ENCODE assay signal across 15 cellular contexts in genomic region chr17:78256705-78257559, GRCh38. TPM values are rescaled to one million over a fixed set of nuclear protein-coding genes. Genes with fewer than 3 reads are reported as not detected.
DNase-seq lines count a peak whose midpoint lies in the region; FAIRE-seq and TF ChIP-seq lines count a peak whose summit lies in the region.
"Had no signal": no experiment of that assay in that cellular context is flagged by ENCODE, and none has a peak within 500 bp of the region (broad histone marks: within the 10 kb centered on the region; RNA-seq: fewer than 3 reads in every experiment).

No MANE protein-coding gene starts in this region.

- TF ChIP-seq CTCF in endothelial cell of umbilical vein (IDR thresholded peaks at IDR 0.05; ENCODE audit: extremely low read depth in 1 of 2, insufficient read depth in 1 of 2, low read depth in 1 of 2, low read length in 2 of 2), result no peak
- TF ChIP-seq CTCF in neural progenitor cell (IDR thresholded peaks at IDR 0.05), result no peak
- TF ChIP-seq CTCF in brain microvascular endothelial cell (IDR thresholded peaks at IDR 0.05; ENCODE audit: low read depth, low read length, missing control alignments), result no peak

- dilution Hi-C loops in endothelial cell of umbilical vein (cut with MboI; ENCODE audit: extremely low pct_ligation_motif_present, low sequenced_read_pairs), result no loop called here

- H3K9me3 Mint-ChIP-seq in CD8-positive, alpha-beta memory T cell, result no peaks in the 10 kb centered on the region
- no peaks in the 10 kb centered on the region for H3K9me3 Mint-ChIP-seq in neural progenitor cell
- H3K9me3 Mint-ChIP-seq: nephron progenitor cell had no signal

- no peak overlapping the region for H3K4me2 ChIP-seq in endothelial cell of umbilical vein (ENCODE audit: insufficient read depth, low read length)
- peak overlapping the region; percentile 32 for H3K4me2 ChIP-seq in neural progenitor cell

- no peaks in the 10 kb centered on the region for H3K36me3 ChIP-seq in CD8-positive, alpha-beta memory T cell (ENCODE audit: insufficient read depth, low read length)
- H3K36me3 ChIP-seq in endothelial cell of umbilical vein (ENCODE audit: control insufficient read depth in 2 of 2, extremely low read depth in 1 of 2, insufficient read depth in 2 of 2, low read length in 2 of 2) (no peaks in the 10 kb centered on the region), neural progenitor cell (no peaks in the 10 kb centered on the region), brain microvascular endothelial cell (replicated peaks) (no peaks in the 10 kb centered on the region)
- H3K36me3 ChIP-seq: ascending aorta had no signal

- no peak overlapping the region for H3K4me3 ChIP-seq in CD8-positive, alpha-beta memory T cell (ENCODE audit: low read length)
- H3K4me3 ChIP-seq in endothelial cell of umbilical vein (replicated peaks in 1 of 3; ENCODE audit: insufficient read depth in 1 of 3, low read depth in 1 of 3, low read length in 3 of 3) (no peak overlapping the region), neural progenitor cell (no peak overlapping the region), brain microvascular endothelial cell (ENCODE audit: low read depth, low read length) (no peak overlapping the region)
- H3K4me3 ChIP-seq: ascending aorta, skin epidermis had no signal

- H3K9ac ChIP-seq in endothelial cell of umbilical vein (replicated peaks; ENCODE audit: extremely low read depth, insufficient read depth, low read length) (no peak overlapping the region), neural progenitor cell (no peak overlapping the region)

- no peaks in the 10 kb centered on the region for H3K79me2 ChIP-seq in endothelial cell of umbilical vein (ENCODE audit: control insufficient read depth, insufficient read depth, low read length)
- peaks cover 6% of the 10 kb centered on the region for H3K79me2 ChIP-seq in neural progenitor cell (ENCODE audit: low read depth)

- no peak for FAIRE-seq in endothelial cell of umbilical vein (lab: Jason Lieb, UNC)
- FAIRE-seq: keratinocyte had no signal

- peaks cover 85% of the 10 kb centered on the region for H3K4me1 ChIP-seq in CD8-positive, alpha-beta memory T cell (ENCODE audit: insufficient read depth, low read length)
- peaks cover 9% of the 10 kb centered on the region for H3K4me1 ChIP-seq in endothelial cell of umbilical vein (ENCODE audit: control insufficient read depth, extremely low read depth, insufficient read depth, low read length)
- H3K4me1 ChIP-seq in neural progenitor cell, result peaks cover 33% of the 10 kb centered on the region
- H3K4me1 ChIP-seq: foreskin keratinocyte had no signal

- H3K9me3 ChIP-seq in CD8-positive, alpha-beta memory T cell (ENCODE audit: low read length), result no peaks in the 10 kb centered on the region
- H3K9me3 ChIP-seq in endothelial cell of umbilical vein (replicated peaks; ENCODE audit: control insufficient read depth, insufficient read depth, low read length) (no peaks in the 10 kb centered on the region), neural progenitor cell (ENCODE audit: low read depth) (no peaks in the 10 kb centered on the region)
- H3K9me3 ChIP-seq: ascending aorta had no signal

- intact Hi-C loops in endothelial cell of umbilical vein (cut with micrococcal nuclease), result loop anchor here (10.0 kb wide), 1 partner anchor 448 kb away; no protein-coding TSS in a partner anchor

- H2AFZ ChIP-seq in endothelial cell of umbilical vein (ENCODE audit: low read depth, low read length) (no peak overlapping the region), neural progenitor cell (replicated peaks) (peak overlapping the region; percentile 52)

- no peaks in the 10 kb centered on the region for H3F3A ChIP-seq in neural progenitor cell (ENCODE audit: low read depth)

- H3K4me3 Mint-ChIP-seq in CD8-positive, alpha-beta memory T cell, result peak overlapping the region in 1 of 7 donors; percentile 58
- peak overlapping the region; percentile 38 for H3K4me3 Mint-ChIP-seq in neural progenitor cell

- no peaks in the 10 kb centered on the region for H4K20me1 ChIP-seq in endothelial cell of umbilical vein (replicated peaks; ENCODE audit: control insufficient read depth, extremely low read depth, insufficient read depth, low read length)
- no peaks in the 10 kb centered on the region for H4K20me1 ChIP-seq in neural progenitor cell (ENCODE audit: low read depth)

- peaks cover 37 to 60% (median 38%) of the 10 kb centered on the region in 3 donors for H3K4me1 Mint-ChIP-seq in CD8-positive, alpha-beta memory T cell
- peaks cover 34% of the 10 kb centered on the region for H3K4me1 Mint-ChIP-seq in neural progenitor cell

- H3K27me3 Mint-ChIP-seq in CD8-positive, alpha-beta memory T cell, result peaks cover 0 to 2% of the 10 kb centered on the region in 2 donors
- H3K27me3 Mint-ChIP-seq in neural progenitor cell (ENCODE audit: insufficient read depth, low read depth), result peaks cover 4% of the 10 kb centered on the region

- POLR2A ChIA-PET in CD8-positive, alpha-beta memory T cell (lab: Charles Lee), result interaction anchor here (0.5 kb wide), 1 partner anchor 141 kb away, joined by 7 read pairs; no protein-coding TSS in a partner anchor
- POLR2A ChIA-PET in endothelial cell of umbilical vein (lab: Charles Lee), result interaction anchor here (0.5 kb wide), 1 partner anchor 63 kb away, joined by 3 read pairs; no protein-coding TSS in a partner anchor

- BruUV-seq in endothelial cell of umbilical vein (replicated peaks; lab: Mats Ljungman, UMichigan), result no TSS peak

- no peaks in the 10 kb centered on the region for H3K9me1 ChIP-seq in endothelial cell of umbilical vein (replicated peaks; ENCODE audit: control insufficient read depth, extremely low read depth, insufficient read depth, low read length)

- CTCF ChIA-PET in CD8-positive, alpha-beta memory T cell (lab: Charles Lee), result interaction anchor here (0.8 kb wide), 1 partner anchor 71 kb away, joined by 3 read pairs; no protein-coding TSS in a partner anchor
- CTCF ChIA-PET in endothelial cell of umbilical vein (lab: Charles Lee), result interaction anchor here (1.1 to 2.0 kb wide), 2 partner anchors 12 to 165 kb away, joined by 4 to 11 read pairs; no protein-coding TSS in a partner anchor

- H3K27ac Mint-ChIP-seq in CD8-positive, alpha-beta memory T cell, result peak overlapping the region in 1 of 8 donors; percentile 59
- H3K27ac Mint-ChIP-seq in neural progenitor cell, result peak overlapping the region; percentile 79

- in situ Hi-C loops in brain microvascular endothelial cell (cut with HindIII; ENCODE audit: low pct_ligation_motif_present, low sequenced_read_pairs), result no loop called here

- no peak for TF ChIP-seq POLR2A in endothelial cell of umbilical vein (IDR thresholded peaks at IDR 0.05; ENCODE audit: low read depth, low read length)

- DNase-seq in CD8-positive, alpha-beta memory T cell, result no peak
- peak; percentile 30 for DNase-seq in NAMALWA (ENCODE audit: low spot score)
- peak; percentile 45 for DNase-seq in endothelial cell of umbilical vein (ENCODE audit: low read depth, low spot score)
- peak; percentile 51 for DNase-seq in neural progenitor cell (ENCODE audit: low spot score)
- DNase-seq in brain microvascular endothelial cell, result no peak
- DNase-seq in NCI-H146 treated with DMSO at 0.1 percent for 48 hours (lab: John Stamatoyannopoulos, UW; ENCODE audit: unreplicated experiment), result no peak
- no peak for DNase-seq in NOMO-1 (lab: John Stamatoyannopoulos, UW; ENCODE audit: unreplicated experiment in 2 of 2)
- DNase-seq: foreskin keratinocyte, NCI-H1417, NCI-H510A treated with DMSO at 0.1 percent for 48 hours, nephron progenitor cell, substantia nigra had no signal

- no peaks in the 10 kb centered on the region for H3K27me3 ChIP-seq in CD8-positive, alpha-beta memory T cell (ENCODE audit: insufficient read depth, low read length, poor library complexity, severe bottlenecking)
- H3K27me3 ChIP-seq in endothelial cell of umbilical vein (ENCODE audit: control insufficient read depth in 2 of 2, insufficient read depth in 2 of 2, low read length in 2 of 2), result no peaks in the 10 kb centered on the region
- H3K27me3 ChIP-seq in neural progenitor cell, result no peaks in the 10 kb centered on the region
- no peaks in the 10 kb centered on the region for H3K27me3 ChIP-seq in brain microvascular endothelial cell (replicated peaks)
- H3K27me3 ChIP-seq: ascending aorta had no signal

- peak overlapping the region; percentile 75 for H3K27ac ChIP-seq in CD8-positive, alpha-beta memory T cell (ENCODE audit: low read depth, low read length)
- H3K27ac ChIP-seq in endothelial cell of umbilical vein (ENCODE audit: insufficient read depth, low read depth, low read length) (no peak overlapping the region), neural progenitor cell (no peak overlapping the region), brain microvascular endothelial cell (no peak overlapping the region)
- H3K27ac ChIP-seq: ascending aorta, foreskin keratinocyte had no signal

- H3K36me3 Mint-ChIP-seq in CD8-positive, alpha-beta memory T cell, result no peaks in the 10 kb centered on the region
- no peaks in the 10 kb centered on the region for H3K36me3 Mint-ChIP-seq in neural progenitor cell

TF ChIP-seq in endothelial cell of umbilical vein, 7 proteins besides CTCF, POLR2A, EP300 and RAD21 (continues in another document):
- TF ChIP-seq FOS (IDR thresholded peaks at IDR 0.05; ENCODE audit: borderline replicate concordance, insufficient read depth, low read length), result no peak

RNA-seq across cellular contexts. Expression of gene TMEM235, which starts 25.5 kb away (rescaled TPM):
- total RNA-seq in CD8-positive, alpha-beta memory T cell, result not detected
- polyA plus RNA-seq in CD8-positive, alpha-beta memory T cell, result not detected
- total RNA-seq in endothelial cell of umbilical vein (0.38 TPM in 1 of 2 replicates, not detected in the other), neural progenitor cell (ENCODE audit: low replicate concordance) (0.09 TPM in 1 of 2 replicates, not detected in the other)
- 0.04 and 0.18 TPM in 2 replicates for polyA plus RNA-seq in endothelial cell of umbilical vein
- polyA plus RNA-seq in endothelial cell of umbilical vein (2011; cell fraction: cytosol; rRNA removed), result 0.06 and 0.16 TPM in 2 replicates
- 0.11 and 0.38 TPM in 2 replicates for polyA plus RNA-seq in endothelial cell of umbilical vein (2011; cell fraction: nucleus; rRNA removed)
- polyA plus RNA-seq in endothelial cell of umbilical vein (2012), result not detected in 2 replicates
- not detected in 2 replicates for polyA minus RNA-seq in endothelial cell of umbilical vein
- polyA minus RNA-seq in endothelial cell of umbilical vein (2011; cell fraction: cytosol; rRNA and poly(A)+ RNA removed), result not detected
- polyA minus RNA-seq in endothelial cell of umbilical vein (2011; cell fraction: nucleus; rRNA and poly(A)+ RNA removed), result not detected in 2 replicates
- total RNA-seq: ascending aorta, foreskin keratinocyte had no signal
- polyA plus RNA-seq: foreskin keratinocyte, keratinocyte had no signal

RNA-seq across cellular contexts. Expression of gene BIRC5, which starts 42.9 kb away (rescaled TPM):
- 10 to 100 TPM; 61.0 to 65.1 TPM for total RNA-seq in CD8-positive, alpha-beta memory T cell
- 0.69 TPM for polyA plus RNA-seq in CD8-positive, alpha-beta memory T cell
- total RNA-seq in endothelial cell of umbilical vein, result 74.6 and 85.8 TPM in 2 replicates
- polyA plus RNA-seq in endothelial cell of umbilical vein, result 26.3 and 32.8 TPM in 2 replicates
- 32.8 and 37.5 TPM in 2 replicates for polyA plus RNA-seq in endothelial cell of umbilical vein (2011; cell fraction: cytosol; rRNA removed)
- 17.7 and 25.5 TPM in 2 replicates for polyA plus RNA-seq in endothelial cell of umbilical vein (2011; cell fraction: nucleus; rRNA removed)
- 29.7 and 51.2 TPM in 2 replicates for polyA plus RNA-seq in endothelial cell of umbilical vein (2012)
- polyA minus RNA-seq in endothelial cell of umbilical vein, result 25.2 and 42.4 TPM in 2 replicates
- 60.3 TPM for polyA minus RNA-seq in endothelial cell of umbilical vein (2011; cell fraction: cytosol; rRNA and poly(A)+ RNA removed)
- polyA minus RNA-seq in endothelial cell of umbilical vein (2011; cell fraction: nucleus; rRNA and poly(A)+ RNA removed), result 10.7 and 21.0 TPM in 2 replicates
- 144 and 169 TPM in 2 replicates for total RNA-seq in neural progenitor cell (ENCODE audit: low replicate concordance)

Comparison
In these comparisons a context has a peak if more than half of its experiments do, and no peak if none do; other contexts are left out.
1. DNase-seq: peak in NAMALWA (single experiment), endothelial cell of umbilical vein (single experiment) and neural progenitor cell (single experiment); none in CD8-positive, alpha-beta memory T cell (0 of 5), brain microvascular endothelial cell (single experiment), NCI-H146 treated with DMSO at 0.1 percent for 48 hours (single experiment) and NOMO-1 (0 of 2).